6 cellular contexts compared by ENCODE assay signal in genomic region chr2:148770047-148770446, GRCh38.
"Had no signal": no experiment of that assay in that cellular context is flagged by ENCODE, and none has a peak within 500 bp of the region (broad histone marks: within the 10 kb centered on the region; RNA-seq: fewer than 3 reads in every experiment).

No MANE protein-coding gene starts in this region.

- H3K27ac ChIP-seq: GM23248 had no signal

- FAIRE-seq: HTR-8/SVneo had no signal

- H3K4me3 ChIP-seq: GM23248 had no signal

- H3K9ac ChIP-seq: GM23248 had no signal

- DNase-seq: GM23248, GOT3, H7, HCEC 1CT, KG1 had no signal

- H2AFZ ChIP-seq: GM23248 had no signal
